ENCODE assay signal across 1 cellular context in the genomic region with DNA sequence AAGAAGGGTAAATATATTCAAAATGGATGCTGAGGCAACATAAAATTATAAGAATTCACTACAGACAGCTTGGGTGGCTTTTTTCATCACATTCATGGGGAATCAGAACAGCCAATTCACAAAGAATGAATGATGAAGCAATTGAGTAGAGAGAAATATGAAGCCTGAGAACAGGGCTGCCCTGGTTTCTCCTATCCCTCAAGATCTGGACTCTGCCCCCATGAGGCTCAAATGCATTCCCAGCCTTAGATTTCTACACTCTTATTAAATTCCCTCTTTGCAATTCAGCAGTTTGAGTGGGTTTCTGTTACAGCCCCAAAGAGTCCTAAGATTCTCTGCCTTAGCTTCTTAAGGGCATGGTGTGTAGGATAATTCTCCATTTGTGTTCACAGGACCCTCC.
TF ChIP-seq lines count a peak whose summit lies in the region.

No MANE protein-coding gene starts in this region.

TF ChIP-seq in HepG2, 621 proteins besides CTCF, POLR2A, EP300 and RAD21 (continued from another document):
- TF ChIP-seq ARID3A (IDR thresholded peaks at IDR 0.05; ENCODE audit: low read depth, low read length) (0 out of 2 replicates have a peak, but pooled peaks have one; percentile 69), CSRNP1 (CRISPR knock-in tag; IDR thresholded peaks at IDR 0.05) (no peak), MAFF (IDR thresholded peaks at IDR 0.05; ENCODE audit: low read depth, low read length) (0 out of 2 replicates have a peak, but pooled peaks have one; percentile 12), CEBPB (IDR thresholded peaks at IDR 0.05; ENCODE audit: borderline replicate concordance, low read depth, low read length) (peak; percentile 54; the same call in 1 of the 2 replicates), ZNF3 (CRISPR knock-in tag; IDR thresholded peaks at IDR 0.05) (no peak), RFXAP (CRISPR knock-in tag; IDR thresholded peaks at IDR 0.05; ENCODE audit: borderline replicate concordance) (no peak), ZFP36L2 (CRISPR knock-in tag; IDR thresholded peaks at IDR 0.05) (no peak), MAFK (conservative IDR thresholded peaks at IDR 0.05 in 1 of 2, IDR thresholded peaks at IDR 0.05 in 1 of 2; ENCODE audit: low read length in 2 of 2) (0 out of 4 replicates have a peak, but pooled peaks of 1 of the 2 experiments have one; percentile 2)
- TF ChIP-seq, protein P1, sequence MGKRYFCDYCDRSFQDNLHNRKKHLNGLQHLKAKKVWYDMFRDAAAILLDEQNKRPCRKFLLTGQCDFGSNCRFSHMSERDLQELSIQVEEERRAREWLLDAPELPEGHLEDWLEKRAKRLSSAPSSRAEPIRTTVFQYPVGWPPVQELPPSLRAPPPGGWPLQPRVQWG (CRISPR knock-in tag; IDR thresholded peaks at IDR 0.05; ENCODE audit: borderline replicate concordance, low read depth): no peak
- TF ChIP-seq, protein P2, sequence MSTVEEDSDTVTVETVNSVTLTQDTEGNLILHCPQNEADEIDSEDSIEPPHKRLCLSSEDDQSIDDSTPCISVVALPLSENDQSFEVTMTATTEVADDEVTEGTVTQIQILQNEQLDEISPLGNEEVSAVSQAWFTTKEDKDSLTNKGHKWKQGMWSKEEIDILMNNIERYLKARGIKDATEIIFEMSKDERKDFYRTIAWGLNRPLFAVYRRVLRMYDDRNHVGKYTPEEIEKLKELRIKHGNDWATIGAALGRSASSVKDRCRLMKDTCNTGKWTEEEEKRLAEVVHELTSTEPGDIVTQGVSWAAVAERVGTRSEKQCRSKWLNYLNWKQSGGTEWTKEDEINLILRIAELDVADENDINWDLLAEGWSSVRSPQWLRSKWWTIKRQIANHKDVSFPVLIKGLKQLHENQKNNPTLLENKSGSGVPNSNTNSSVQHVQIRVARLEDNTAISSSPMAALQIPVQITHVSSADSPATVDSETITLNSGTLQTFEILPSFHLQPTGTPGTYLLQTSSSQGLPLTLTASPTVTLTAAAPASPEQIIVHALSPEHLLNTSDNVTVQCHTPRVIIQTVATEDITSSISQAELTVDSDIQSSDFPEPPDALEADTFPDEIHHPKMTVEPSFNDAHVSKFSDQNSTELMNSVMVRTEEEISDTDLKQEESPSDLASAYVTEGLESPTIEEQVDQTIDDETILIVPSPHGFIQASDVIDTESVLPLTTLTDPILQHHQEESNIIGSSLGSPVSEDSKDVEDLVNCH (CRISPR knock-in tag; IDR thresholded peaks at IDR 0.05): no peak
- TF ChIP-seq, protein P3, sequence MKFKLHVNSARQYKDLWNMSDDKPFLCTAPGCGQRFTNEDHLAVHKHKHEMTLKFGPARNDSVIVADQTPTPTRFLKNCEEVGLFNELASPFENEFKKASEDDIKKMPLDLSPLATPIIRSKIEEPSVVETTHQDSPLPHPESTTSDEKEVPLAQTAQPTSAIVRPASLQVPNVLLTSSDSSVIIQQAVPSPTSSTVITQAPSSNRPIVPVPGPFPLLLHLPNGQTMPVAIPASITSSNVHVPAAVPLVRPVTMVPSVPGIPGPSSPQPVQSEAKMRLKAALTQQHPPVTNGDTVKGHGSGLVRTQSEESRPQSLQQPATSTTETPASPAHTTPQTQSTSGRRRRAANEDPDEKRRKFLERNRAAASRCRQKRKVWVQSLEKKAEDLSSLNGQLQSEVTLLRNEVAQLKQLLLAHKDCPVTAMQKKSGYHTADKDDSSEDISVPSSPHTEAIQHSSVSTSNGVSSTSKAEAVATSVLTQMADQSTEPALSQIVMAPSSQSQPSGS (CRISPR knock-in tag; IDR thresholded peaks at IDR 0.05): no peak
